In the genomic region with DNA sequence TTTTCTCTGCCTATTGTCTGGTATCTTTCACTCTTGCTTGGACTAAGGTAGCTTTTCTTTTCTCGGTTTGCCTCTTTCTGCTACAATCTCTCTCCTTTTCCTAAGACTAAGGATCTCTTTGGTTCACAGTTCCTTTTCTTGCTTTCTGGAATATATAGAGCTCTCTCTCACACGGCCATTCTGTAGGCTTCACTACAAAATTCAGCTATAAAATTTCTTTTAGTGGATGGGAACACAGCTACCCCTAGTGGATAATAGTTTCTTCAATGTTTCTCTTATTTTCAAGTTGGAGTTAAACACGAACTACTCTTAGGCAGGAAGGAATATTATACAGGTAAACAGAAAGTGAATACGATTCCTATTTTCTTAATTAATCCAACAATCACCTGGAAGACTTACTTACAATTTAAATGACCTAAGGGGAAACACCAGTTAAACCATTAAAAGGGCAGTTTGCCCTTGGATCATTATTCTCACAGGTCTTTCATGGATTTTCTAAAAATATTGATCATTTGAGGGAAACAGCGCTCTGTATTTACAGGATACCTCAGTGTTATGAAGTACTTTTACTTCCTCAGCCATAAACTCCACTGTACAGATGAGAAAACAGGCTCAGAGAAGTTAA, we compare ENCODE assay signal across 8 cellular contexts.
DNase-seq lines count a peak whose midpoint lies in the region; ATAC-seq and TF ChIP-seq lines count a peak whose summit lies in the region.

No MANE protein-coding gene starts in this region.

- TF ChIP-seq RAD21 in neural cell (conservative IDR thresholded peaks at IDR 0.05): peak; percentile 81

- ATAC-seq in GM21381 (IDR thresholded peaks at IDR 0.05; ENCODE audit: unreplicated experiment) (no peak), HG03442 (IDR thresholded peaks at IDR 0.05; ENCODE audit: unreplicated experiment) (no peak), HG02798 (IDR thresholded peaks at IDR 0.05; ENCODE audit: poor library complexity, unreplicated experiment) (no peak)

- H4K20me1 ChIP-seq in neural cell (ENCODE audit: insufficient read depth): no peaks in the 10 kb centered on the region

- H3F3A ChIP-seq in neural cell (ENCODE audit: insufficient read depth, low read length, poor library complexity, severe bottlenecking): no peaks in the 10 kb centered on the region

- H3K9me2 ChIP-seq in neural cell (ENCODE audit: insufficient read depth, low read length): no peaks in the 10 kb centered on the region

- no peaks in the 10 kb centered on the region for H3K36me3 ChIP-seq in neural cell (ENCODE audit: insufficient read depth, low read length)

- no peak overlapping the region for H3K9ac ChIP-seq in neural cell (ENCODE audit: low read length)

- peak; percentile 38 for TF ChIP-seq CTCF in GM12864 (IDR thresholded peaks at IDR 0.05; ENCODE audit: low read depth, low read length, missing control alignments)
- peak; percentile 81 for TF ChIP-seq CTCF in neural cell (IDR thresholded peaks at IDR 0.05; ENCODE audit: poor library complexity, severe bottlenecking)

- DNase-seq in GM12864 (ENCODE audit: low read depth) (no peak), NCI-H1105 treated with DMSO at 0.1 percent for 48 hours (lab: John Stamatoyannopoulos, UW) (peak; percentile 18), cerebellar cortex (ENCODE audit: low spot score) (peak; percentile 54)
- no peak for DNase-seq in stimulated activated naive CD4-positive, alpha-beta T cell treated with Interleukin-2 at 50 U/mL for 16 hours (lab: John Stamatoyannopoulos, UW)

- H3K9me3 ChIP-seq in neural cell (ENCODE audit: low read length): no peaks in the 10 kb centered on the region

- no peaks in the 10 kb centered on the region for H3K79me2 ChIP-seq in neural cell (replicated peaks; ENCODE audit: insufficient read depth, low read length)

- no peak overlapping the region for H2AFZ ChIP-seq in neural cell (ENCODE audit: low read depth, low read length)

- no peak overlapping the region for H3K4me2 ChIP-seq in neural cell (ENCODE audit: low read length)

- H3K27ac ChIP-seq in neural cell (ENCODE audit: low read length): peak overlapping the region; percentile 7

- no peak for TF ChIP-seq EP300 in neural cell (conservative IDR thresholded peaks at IDR 0.05; ENCODE audit: poor library complexity, severe bottlenecking)

- H3K27me3 ChIP-seq in neural cell (ENCODE audit: insufficient read depth, low read depth, low read length): no peaks in the 10 kb centered on the region

- H3K4me3 ChIP-seq in GM12864 (ENCODE audit: low read depth, low read length): no peak overlapping the region
- H3K4me3 ChIP-seq in neural cell (ENCODE audit: low read length): no peak overlapping the region

TF ChIP-seq in neural cell, 6 proteins besides CTCF, POLR2A, EP300 and RAD21:
- TF ChIP-seq SMC3 (conservative IDR thresholded peaks at IDR 0.05; ENCODE audit: poor library complexity) (peak; percentile 81), EZH2 (IDR thresholded peaks at IDR 0.05; ENCODE audit: borderline replicate concordance, insufficient read depth, low read length, poor library complexity, severe bottlenecking) (no peak), POLR2AphosphoS5 (IDR thresholded peaks at IDR 0.05) (no peak), MXI1 (conservative IDR thresholded peaks at IDR 0.05; ENCODE audit: poor library complexity, severe bottlenecking) (peak; percentile 15), TAF1 (IDR thresholded peaks at IDR 0.05; ENCODE audit: low read depth) (no peak), REST (IDR thresholded peaks at IDR 0.05; ENCODE audit: borderline replicate concordance) (no peak)
TF ChIP-seq in neural cell: peak in this region for 2.

Comparison
In these comparisons a context has a peak if more than half of its experiments do, and no peak if none do; other contexts are left out.
1. DNase-seq: peak in NCI-H1105 treated with DMSO at 0.1 percent for 48 hours (single experiment) and cerebellar cortex (single experiment); none in GM12864 (single experiment) and stimulated activated naive CD4-positive, alpha-beta T cell treated with Interleukin-2 at 50 U/mL for 16 hours (single experiment).